9 cellular contexts compared by ENCODE assay signal in the genomic region with DNA sequence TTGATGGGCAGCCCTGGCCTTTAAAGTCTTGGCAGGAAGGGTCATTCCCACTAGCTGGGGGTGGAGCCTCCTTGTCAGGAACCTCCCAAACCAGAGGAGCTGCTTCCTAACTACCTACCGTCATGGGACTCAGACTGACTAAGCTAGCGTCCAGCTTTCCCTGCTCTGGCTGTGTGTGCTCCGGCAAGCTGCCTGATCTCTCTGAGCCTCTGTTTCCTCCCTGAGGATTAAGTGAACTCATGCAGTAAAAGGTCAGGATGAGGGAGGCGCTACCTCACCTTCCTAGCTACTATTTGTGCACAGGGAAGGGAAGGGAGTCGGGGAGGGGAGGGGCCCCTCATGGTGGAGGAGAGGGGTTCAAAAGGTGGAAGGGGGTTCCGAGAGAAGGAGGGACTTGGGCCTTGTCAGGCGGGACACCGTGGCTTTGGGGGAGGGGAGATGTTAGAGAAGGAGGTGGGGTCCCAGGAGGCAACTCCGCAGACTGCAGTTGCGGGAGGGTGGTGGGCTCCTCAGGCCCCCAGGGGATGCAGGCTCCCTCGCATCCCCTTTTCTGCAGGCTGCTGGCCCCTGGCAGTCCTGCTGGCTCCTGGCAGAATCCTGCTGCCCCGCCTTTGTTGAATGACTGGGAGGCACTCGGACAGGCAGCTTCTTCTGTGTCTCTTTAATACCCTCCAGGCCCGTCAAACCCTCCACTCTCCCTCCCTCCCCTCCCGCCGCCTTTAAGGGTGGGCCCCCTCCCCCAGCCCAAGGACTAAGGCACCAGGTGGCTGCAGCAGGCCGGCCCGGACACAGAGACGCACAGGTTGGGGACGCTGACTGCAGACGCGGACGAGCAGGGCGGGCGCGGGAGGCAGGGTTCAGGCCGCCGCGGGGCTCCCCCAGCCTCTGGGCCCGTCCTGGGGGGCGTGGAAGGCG. TPM values are rescaled to one million over a fixed set of nuclear protein-coding genes. Genes with fewer than 3 reads are reported as not detected.
DNase-seq lines count a peak whose midpoint lies in the region; ATAC-seq, FAIRE-seq and TF ChIP-seq lines count a peak whose summit lies in the region.
"Had no signal": no experiment of that assay in that cellular context is flagged by ENCODE, and none has a peak within 500 bp of the region (broad histone marks: within the 10 kb centered on the region; RNA-seq: fewer than 3 reads in every experiment).

No MANE protein-coding gene starts in this region.

- H3K9me3 ChIP-seq in GM12878 (replicated peaks; ENCODE audit: control insufficient read depth, insufficient read depth, low read length) (no peaks in the 10 kb centered on the region), keratinocyte (ENCODE audit: control insufficient read depth, low read depth, low read length) (no peaks in the 10 kb centered on the region), testis (no peaks in the 10 kb centered on the region)

- SMC1A ChIA-PET in GM12878 (lab: Charles Lee; ENCODE audit: uncharacterized antibody, unreplicated experiment) = interaction anchor here (0.6 to 3.0 kb wide), 8 partner anchors 14 to 163 kb away, joined by 3 to 27 read pairs (median 4); a partner anchor contains a TSS

- ATAC-seq in GM12878 (peak; percentile 58), HG02588 (IDR thresholded peaks at IDR 0.05; ENCODE audit: unreplicated experiment) (no peak)

- TF ChIP-seq EP300 in GM12878 (IDR thresholded peaks at IDR 0.05; ENCODE audit: borderline replicate concordance in 1 of 2, control insufficient read depth in 1 of 2, low read depth in 2 of 2, low read length in 2 of 2) = no peak

- peaks cover 0 to 9% of the 10 kb centered on the region in 2 experiments; a peak in 1 of 4 replicates for H3K27me3 ChIP-seq in GM12878 (replicated peaks in 1 of 2; ENCODE audit: control insufficient read depth in 2 of 2, insufficient read depth in 2 of 2, low read length in 1 of 2)
- peaks cover 45% of the 10 kb centered on the region for H3K27me3 ChIP-seq in keratinocyte (ENCODE audit: control insufficient read depth, extremely low read depth, insufficient read depth, low read length)
- no peaks in the 10 kb centered on the region for H3K27me3 ChIP-seq in testis

- TF ChIP-seq POLR2A in GM12878 (IDR thresholded peaks at IDR 0.05; ENCODE audit: low read depth, low read length) (no peak), testis (IDR thresholded peaks at IDR 0.05) (no peak)

- peaks cover 11% of the 10 kb centered on the region for H3K4me1 Mint-ChIP-seq in activated CD4-positive, alpha-beta T cell treated with anti-CD3 and anti-CD28 coated beads, Interleukin-2, amount 10 ng/mL, durations not matched to agents 24 days and 14 days

- TF ChIP-seq CTCF in GM12878 (IDR thresholded peaks at IDR 0.05 in 2 of 3, conservative IDR thresholded peaks at IDR 0.05 in 1 of 3; ENCODE audit: control insufficient read depth in 2 of 3, extremely low read depth in 1 of 3, insufficient read depth in 1 of 3, low read depth in 3 of 3, low read length in 3 of 3) (no peak), keratinocyte (optimal IDR thresholded peaks at IDR 0.05 in 1 of 3, IDR thresholded peaks at IDR 0.05 in 1 of 3, conservative IDR thresholded peaks at IDR 0.05 in 1 of 3; ENCODE audit: extremely low read depth in 1 of 3, insufficient read depth in 2 of 3, low read length in 3 of 3) (no peak), testis (IDR thresholded peaks at IDR 0.05) (no peak)

- no peaks in the 10 kb centered on the region for H4K20me1 ChIP-seq in GM12878 (ENCODE audit: control insufficient read depth, insufficient read depth)
- no peaks in the 10 kb centered on the region for H4K20me1 ChIP-seq in keratinocyte (ENCODE audit: control insufficient read depth, extremely low read depth, insufficient read depth, low read length)

- 14% methylated on average over 23 of the region's 32 CpGs for WGBS in GM12878 (ENCODE audit: insufficient coverage, insufficient replicate concordance, low lambda C conversion rate, missing lambda C conversion rate)
- 3 to 9% methylated on average over 17 to 26 of the region's 32 CpGs for WGBS in testis, 2 donors

- H3K4me1 ChIP-seq in GM12878 (ENCODE audit: control insufficient read depth, insufficient read depth, low read length) (peaks cover 10% of the 10 kb centered on the region), keratinocyte (ENCODE audit: control insufficient read depth, extremely low read depth, insufficient read depth, low read length) (peaks cover 2% of the 10 kb centered on the region), testis (peaks cover 18% of the 10 kb centered on the region)

- H3K4me3 Mint-ChIP-seq in activated CD4-positive, alpha-beta T cell treated with anti-CD3 and anti-CD28 coated beads, Interleukin-2, amount 10 ng/mL, durations not matched to agents 24 days and 14 days = peak overlapping the region; percentile 35

- intact Hi-C loops in activated CD4-positive, alpha-beta T cell treated with anti-CD3 and anti-CD28 coated beads, Interleukin-2, amount 10 ng/mL, durations not matched to agents 24 days and 14 days (cut with micrococcal nuclease) = no loop called here
- intact Hi-C loops in GM12878 (cut with micrococcal nuclease; ENCODE audit: unreplicated experiment) = no loop called here
- intact Hi-C loops in testis (cut with DNase I; ENCODE audit: low total_unique reads) = no loop called here

- H3K9ac ChIP-seq in GM12878 (ENCODE audit: control insufficient read depth, insufficient read depth, low read length) (no peak overlapping the region), keratinocyte (ENCODE audit: control insufficient read depth, extremely low read depth, insufficient read depth, low read length) (no peak overlapping the region)

- RAD21 ChIA-PET in GM12878 (lab: Charles Lee; ENCODE audit: unreplicated experiment) = interaction anchor here (1.0 to 2.4 kb wide), 7 partner anchors 8 to 92 kb away, joined by 3 to 14 read pairs (median 4); a partner anchor contains a TSS

- H3K79me2 ChIP-seq in GM12878 (ENCODE audit: control insufficient read depth, insufficient read depth, low read length) = no peaks in the 10 kb centered on the region
- no peaks in the 10 kb centered on the region for H3K79me2 ChIP-seq in keratinocyte (ENCODE audit: control insufficient read depth, insufficient read depth, low read length)

- no peaks in the 10 kb centered on the region for H3K9me3 Mint-ChIP-seq in activated CD4-positive, alpha-beta T cell treated with anti-CD3 and anti-CD28 coated beads, Interleukin-2, amount 10 ng/mL, durations not matched to agents 24 days and 14 days

- no peaks in the 10 kb centered on the region for H3K36me3 Mint-ChIP-seq in activated CD4-positive, alpha-beta T cell treated with anti-CD3 and anti-CD28 coated beads, Interleukin-2, amount 10 ng/mL, durations not matched to agents 24 days and 14 days (ENCODE audit: low read depth)

- H3K4me2 ChIP-seq in GM12878 (ENCODE audit: control insufficient read depth, insufficient read depth) (peak overlapping the region; percentile 81), keratinocyte (ENCODE audit: control insufficient read depth, extremely low read depth, insufficient read depth, low read depth, low read length) (peak overlapping the region; percentile 74)

- POLR2A ChIA-PET in GM12878 (lab: Charles Lee) = interaction anchor here (0.6 to 1.4 kb wide), 5 partner anchors 9 to 363 kb away, joined by 3 to 6 read pairs (median 3); a partner anchor contains a TSS

- CTCF ChIA-PET in GM12878 (lab: Yijun Ruan, JAX) = interaction anchor here (0.6 to 13.1 kb wide), 8 partner anchors 11 to 174 kb away, joined by 3 to 307 read pairs (median 4); a partner anchor contains a TSS

- DNase-seq in activated CD4-positive, alpha-beta T cell treated with anti-CD3 and anti-CD28 coated beads, Interleukin-2, amount 10 ng/mL, durations not matched to agents 24 days and 14 days = no peak
- no peak for DNase-seq in activated CD4-positive, alpha-beta T cell treated with anti-CD3 and anti-CD28 coated beads, Interleukin-2, amount 50 U/mL, for 48 hours
- peak; percentile 67 for DNase-seq in M059J (ENCODE audit: low read depth)
- no peak for DNase-seq in GM12878 (ENCODE audit: low read depth, low spot score)
- no peak for DNase-seq in keratinocyte (ENCODE audit: low read depth, low spot score)
- DNase-seq in testis = no peak
- no peak for DNase-seq in cerebellar nuclear complex (lab: John Stamatoyannopoulos, UW)

- no peak overlapping the region for H3K27ac Mint-ChIP-seq in activated CD4-positive, alpha-beta T cell treated with anti-CD3 and anti-CD28 coated beads, Interleukin-2, amount 10 ng/mL, durations not matched to agents 24 days and 14 days

- no peaks in the 10 kb centered on the region for H3K9me1 ChIP-seq in keratinocyte (ENCODE audit: control insufficient read depth, extremely low read depth, insufficient read depth, low read length)

- H3K36me3 ChIP-seq in GM12878 (ENCODE audit: control insufficient read depth in 2 of 2, insufficient read depth in 2 of 2, low read length in 1 of 2) = no peaks in the 10 kb centered on the region
- no peaks in the 10 kb centered on the region for H3K36me3 ChIP-seq in keratinocyte (ENCODE audit: control insufficient read depth in 2 of 2, extremely low read depth in 1 of 2, insufficient read depth in 2 of 2, low read length in 2 of 2)
- H3K36me3 ChIP-seq in testis (ENCODE audit: low read depth, missing control alignments) = no peaks in the 10 kb centered on the region

- H3K27me3 Mint-ChIP-seq in activated CD4-positive, alpha-beta T cell treated with anti-CD3 and anti-CD28 coated beads, Interleukin-2, amount 10 ng/mL, durations not matched to agents 24 days and 14 days = peaks cover 40% of the 10 kb centered on the region

- TF ChIP-seq RAD21 in GM12878 (IDR thresholded peaks at IDR 0.05; ENCODE audit: insufficient read depth, low read depth, low read length) = no peak

- H3K27ac ChIP-seq in GM12878 (ENCODE audit: control insufficient read depth, insufficient read depth) (no peak overlapping the region), keratinocyte (ENCODE audit: control insufficient read depth, insufficient read depth, low read length) (no peak overlapping the region), testis (no peak overlapping the region)

- dilution Hi-C loops in keratinocyte (cut with MboI; ENCODE audit: extremely low pct_ligation_motif_present, low sequenced_read_pairs) = no loop called here

- H2AFZ ChIP-seq in GM12878 (ENCODE audit: control insufficient read depth, low read depth, low read length) (peak overlapping the region; percentile 77), keratinocyte (ENCODE audit: control insufficient read depth, low read length) (peak overlapping the region; percentile 20)

- FAIRE-seq in GM12878 (lab: Jason Lieb, UNC) = no peak
- FAIRE-seq in keratinocyte (lab: Jason Lieb, UNC) = no peak
- FAIRE-seq: endometrium had no signal

- H3K4me3 ChIP-seq in GM12878 = peak overlapping the region; percentile 53
- peak overlapping the region; percentile 36 to 52 (median 44) for H3K4me3 ChIP-seq in keratinocyte (ENCODE audit: control insufficient read depth in 2 of 3, extremely low read depth in 1 of 3, insufficient read depth in 2 of 3, low read depth in 1 of 3, low read length in 3 of 3)
- H3K4me3 ChIP-seq in testis = peak overlapping the region; percentile 51 to 64

- in situ Hi-C loops in GM12878 (cut with MboI) = no loop called here

- no TSS peak for BruUV-seq in GM12878 (replicated peaks; lab: Mats Ljungman, UMichigan)

RNA-seq across cellular contexts. Expression of a gene that starts 9.6 kb away (rescaled TPM):
- total RNA-seq in activated CD4-positive, alpha-beta T cell treated with anti-CD3 and anti-CD28 coated beads, Interleukin-2, amount 10 ng/mL, durations not matched to agents 24 days and 14 days = not detected in 2 replicates
- 0.91 and 3.2 TPM in 2 replicates for total RNA-seq in M059J (2014; rRNA removed; shearing (Covaris generic))
- total RNA-seq in GM12878 (2013; cell fraction: nucleolus; rRNA removed) = 2.3 TPM in 2 replicates
- total RNA-seq in GM12878 (2014; rRNA removed) (1.4 and 3.0 TPM in 2 replicates), GM12878 (2014; rRNA removed; fragmentation: Illumina TruSeq; extraction: Trizol) (0.67 and 0.83 TPM in 2 replicates), GM12878 (2021) (2.5 and 3.2 TPM in 2 replicates), testis (100 to 1,000 TPM; 175 to 274 TPM)
- polyA plus RNA-seq in GM12878 (2011; ENCODE audit: low read depth) = 0.35 TPM
- polyA plus RNA-seq in GM12878 (2011; rRNA removed) (0.89 and 1.8 TPM in 2 replicates), GM12878 (2014; fragmentation: Illumina TruSeq; extraction: Trizol) (0.22 TPM in 1 of 2 replicates, not detected in the other), GM12878 (2014; fragmentation: Nextera tagmentation; extraction: Ambion mirVana) (under 1 TPM in 1 of 2 experiments, not detected in 1; 0.06 TPM), GM12878 (2014; rRNA removed) (2.4 and 3.0 TPM in 2 replicates), GM12878 (2016; fragmentation: Nextera tagmentation; extraction: Ambion mirVana) (under 1 TPM; 0.16 to 0.33 TPM), keratinocyte (not detected in 3 replicates), testis (ENCODE audit: insufficient read depth, low read depth, low replicate concordance) (182 TPM)
- 2.3 and 3.7 TPM in 2 replicates for polyA plus RNA-seq in GM12878 (2011; cell fraction: cytosol; rRNA removed)
- polyA plus RNA-seq in GM12878 (2011; cell fraction: nucleus; rRNA removed) = 2.5 and 3.0 TPM in 2 replicates
- 0.72 and 0.93 TPM in 2 replicates for polyA plus RNA-seq in GM12878 (2012)
- 0.88 and 1.6 TPM in 2 replicates for polyA minus RNA-seq in GM12878 (2011; rRNA and poly(A)+ RNA removed)
- not detected in 2 replicates for polyA minus RNA-seq in GM12878 (2011; cell fraction: cytosol; rRNA and poly(A)+ RNA removed)
- 1.2 and 1.5 TPM in 2 replicates for polyA minus RNA-seq in GM12878 (2011; cell fraction: nucleus; rRNA and poly(A)+ RNA removed)
- not detected for polyA plus RNA-seq in keratinocyte (2011; ENCODE audit: low read depth)
- polyA plus RNA-seq in keratinocyte (2011; cell fraction: cytosol; rRNA removed) = not detected in 2 replicates
- polyA plus RNA-seq in keratinocyte (2011; cell fraction: nucleus; rRNA removed) = not detected in 2 replicates
- 0.21 TPM in 1 of 2 replicates, not detected in the other for polyA plus RNA-seq in keratinocyte (2012; ENCODE audit: low replicate concordance)
- not detected in 3 replicates for polyA minus RNA-seq in keratinocyte
- polyA minus RNA-seq in keratinocyte (2011; cell fraction: cytosol; rRNA and poly(A)+ RNA removed) = not detected
- not detected in 2 replicates for polyA minus RNA-seq in keratinocyte (2011; cell fraction: nucleus; rRNA and poly(A)+ RNA removed)

RNA-seq across cellular contexts. Expression of a gene that starts 9.7 kb away (rescaled TPM):
- total RNA-seq in activated CD4-positive, alpha-beta T cell treated with anti-CD3 and anti-CD28 coated beads, Interleukin-2, amount 10 ng/mL, durations not matched to agents 24 days and 14 days = not detected in 2 replicates
- total RNA-seq in M059J (2014; rRNA removed; shearing (Covaris generic)) = not detected in 2 replicates
- 2.4 and 3.1 TPM in 2 replicates for total RNA-seq in GM12878 (2013; cell fraction: nucleolus; rRNA removed)
- total RNA-seq in GM12878 (2014; rRNA removed) (0.17 TPM in 1 of 2 replicates, not detected in the other), GM12878 (2014; rRNA removed; fragmentation: Illumina TruSeq; extraction: Trizol) (0.04 and 0.09 TPM in 2 replicates), GM12878 (2021) (0.08 and 0.21 TPM in 2 replicates), testis (10 to 100 TPM in 1 of 2 donors, 1 to 10 TPM in 1; 8.7 to 19.1 TPM)
- polyA plus RNA-seq in GM12878 (2011; ENCODE audit: low read depth) = 0.10 TPM
- polyA plus RNA-seq in GM12878 (2011; rRNA removed) (0.62 and 0.77 TPM in 2 replicates), GM12878 (2014; fragmentation: Illumina TruSeq; extraction: Trizol) (0.14 and 0.15 TPM in 2 replicates), GM12878 (2014; fragmentation: Nextera tagmentation; extraction: Ambion mirVana) (under 1 TPM in 1 of 2 experiments, not detected in 1; 0.03 TPM), GM12878 (2014; rRNA removed) (0.14 and 0.22 TPM in 2 replicates), GM12878 (2016; fragmentation: Nextera tagmentation; extraction: Ambion mirVana) (under 1 TPM in 1 of 2 experiments, not detected in 1; 0.08 TPM), keratinocyte (0.10 to 0.13 TPM in 2 of 3 replicates, not detected in the other), testis (ENCODE audit: insufficient read depth, low read depth, low replicate concordance) (32.7 TPM)
- 0.39 and 0.45 TPM in 2 replicates for polyA plus RNA-seq in GM12878 (2011; cell fraction: cytosol; rRNA removed)
- polyA plus RNA-seq in GM12878 (2011; cell fraction: nucleus; rRNA removed) = 2.3 and 2.4 TPM in 2 replicates
- 0.21 and 0.28 TPM in 2 replicates for polyA plus RNA-seq in GM12878 (2012)
- 1.1 and 1.4 TPM in 2 replicates for polyA minus RNA-seq in GM12878 (2011; rRNA and poly(A)+ RNA removed)
- polyA minus RNA-seq in GM12878 (2011; cell fraction: cytosol; rRNA and poly(A)+ RNA removed) = not detected in 2 replicates
- polyA minus RNA-seq in GM12878 (2011; cell fraction: nucleus; rRNA and poly(A)+ RNA removed) = 0.60 and 1.4 TPM in 2 replicates
- not detected for polyA plus RNA-seq in keratinocyte (2011; ENCODE audit: low read depth)
- polyA plus RNA-seq in keratinocyte (2011; cell fraction: cytosol; rRNA removed) = 0.05 and 0.09 TPM in 2 replicates
- polyA plus RNA-seq in keratinocyte (2011; cell fraction: nucleus; rRNA removed) = 0.31 and 0.32 TPM in 2 replicates
- 0.05 and 0.08 TPM in 2 replicates for polyA plus RNA-seq in keratinocyte (2012; ENCODE audit: low replicate concordance)
- polyA minus RNA-seq in keratinocyte = not detected in 3 replicates
- polyA minus RNA-seq in keratinocyte (2011; cell fraction: cytosol; rRNA and poly(A)+ RNA removed) = not detected
- not detected in 2 replicates for polyA minus RNA-seq in keratinocyte (2011; cell fraction: nucleus; rRNA and poly(A)+ RNA removed)

RNA-seq across cellular contexts. Expression of a gene that starts 15.3 kb away (rescaled TPM):
- total RNA-seq in activated CD4-positive, alpha-beta T cell treated with anti-CD3 and anti-CD28 coated beads, Interleukin-2, amount 10 ng/mL, durations not matched to agents 24 days and 14 days = not detected in 2 replicates
- 0.12 TPM in 1 of 2 replicates, not detected in the other for total RNA-seq in M059J (2014; rRNA removed; shearing (Covaris generic))
- total RNA-seq in GM12878 (2013; cell fraction: nucleolus; rRNA removed) = not detected in 2 replicates
- total RNA-seq in GM12878 (2014; rRNA removed) (not detected in 2 replicates), GM12878 (2014; rRNA removed; fragmentation: Illumina TruSeq; extraction: Trizol) (not detected in 2 replicates), GM12878 (2021) (not detected in 2 replicates), testis (1 to 10 TPM; 4.3 to 4.4 TPM)
- polyA plus RNA-seq in GM12878 (2011; ENCODE audit: low read depth) = not detected
- polyA plus RNA-seq in GM12878 (2011; rRNA removed) (not detected in 2 replicates), GM12878 (2014; fragmentation: Illumina TruSeq; extraction: Trizol) (not detected in 2 replicates), GM12878 (2014; fragmentation: Nextera tagmentation; extraction: Ambion mirVana) (not detected), GM12878 (2014; rRNA removed) (not detected in 2 replicates), GM12878 (2016; fragmentation: Nextera tagmentation; extraction: Ambion mirVana) (not detected), keratinocyte (not detected in 3 replicates), testis (ENCODE audit: insufficient read depth, low read depth, low replicate concordance) (10.0 TPM)
- polyA plus RNA-seq in GM12878 (2011; cell fraction: cytosol; rRNA removed) = not detected in 2 replicates
- polyA plus RNA-seq in GM12878 (2011; cell fraction: nucleus; rRNA removed) = not detected in 2 replicates
- not detected in 2 replicates for polyA plus RNA-seq in GM12878 (2012)
- polyA minus RNA-seq in GM12878 (2011; rRNA and poly(A)+ RNA removed) = not detected in 2 replicates
- polyA minus RNA-seq in GM12878 (2011; cell fraction: cytosol; rRNA and poly(A)+ RNA removed) = not detected in 2 replicates
- not detected in 2 replicates for polyA minus RNA-seq in GM12878 (2011; cell fraction: nucleus; rRNA and poly(A)+ RNA removed)
- polyA plus RNA-seq in keratinocyte (2011; ENCODE audit: low read depth) = not detected
- polyA plus RNA-seq in keratinocyte (2011; cell fraction: cytosol; rRNA removed) = not detected in 2 replicates
- not detected in 2 replicates for polyA plus RNA-seq in keratinocyte (2011; cell fraction: nucleus; rRNA removed)
- polyA plus RNA-seq in keratinocyte (2012; ENCODE audit: low replicate concordance) = not detected in 2 replicates
- not detected in 3 replicates for polyA minus RNA-seq in keratinocyte
- not detected for polyA minus RNA-seq in keratinocyte (2011; cell fraction: cytosol; rRNA and poly(A)+ RNA removed)
- polyA minus RNA-seq in keratinocyte (2011; cell fraction: nucleus; rRNA and poly(A)+ RNA removed) = not detected in 2 replicates

RNA-seq across cellular contexts. Expression of a gene that starts 41.5 kb away (rescaled TPM):
- total RNA-seq in activated CD4-positive, alpha-beta T cell treated with anti-CD3 and anti-CD28 coated beads, Interleukin-2, amount 10 ng/mL, durations not matched to agents 24 days and 14 days = 0.26 and 0.28 TPM in 2 replicates
- total RNA-seq in M059J (2014; rRNA removed; shearing (Covaris generic)) = 0.15 and 0.44 TPM in 2 replicates
- 0.19 and 0.24 TPM in 2 replicates for total RNA-seq in GM12878 (2013; cell fraction: nucleolus; rRNA removed)
- total RNA-seq in GM12878 (2014; rRNA removed) = 0.28 and 0.44 TPM in 2 replicates
- 0.18 and 0.23 TPM in 2 replicates for total RNA-seq in GM12878 (2014; rRNA removed; fragmentation: Illumina TruSeq; extraction: Trizol)
- total RNA-seq in GM12878 (2021) = 0.58 and 0.67 TPM in 2 replicates
- not detected for polyA plus RNA-seq in GM12878 (2011; ENCODE audit: low read depth)
- 0.06 and 0.07 TPM in 2 replicates for polyA plus RNA-seq in GM12878 (2011; rRNA removed)
- polyA plus RNA-seq in GM12878 (2011; cell fraction: cytosol; rRNA removed) = 0.03 and 0.05 TPM in 2 replicates
- 0.33 and 0.89 TPM in 2 replicates for polyA plus RNA-seq in GM12878 (2011; cell fraction: nucleus; rRNA removed)
- polyA plus RNA-seq in GM12878 (2012) = 0.12 and 0.25 TPM in 2 replicates
- 0.08 and 0.09 TPM in 2 replicates for polyA plus RNA-seq in GM12878 (2014; fragmentation: Illumina TruSeq; extraction: Trizol)
- polyA plus RNA-seq in GM12878 (2014; fragmentation: Nextera tagmentation; extraction: Ambion mirVana) = under 1 TPM in 1 of 2 experiments, not detected in 1; 0.04 TPM
- polyA plus RNA-seq in GM12878 (2014; rRNA removed) = 0.47 and 0.80 TPM in 2 replicates
- under 1 TPM; 0.15 to 0.24 TPM for polyA plus RNA-seq in GM12878 (2016; fragmentation: Nextera tagmentation; extraction: Ambion mirVana)
- 0.07 and 0.36 TPM in 2 replicates for polyA minus RNA-seq in GM12878 (2011; rRNA and poly(A)+ RNA removed)
- not detected in 2 replicates for polyA minus RNA-seq in GM12878 (2011; cell fraction: cytosol; rRNA and poly(A)+ RNA removed)
- polyA minus RNA-seq in GM12878 (2011; cell fraction: nucleus; rRNA and poly(A)+ RNA removed) = 0.12 and 0.38 TPM in 2 replicates
- polyA plus RNA-seq in keratinocyte = 0.02 to 0.05 TPM in 2 of 3 replicates, not detected in the other
- polyA plus RNA-seq in keratinocyte (2011; ENCODE audit: low read depth) = not detected
- polyA plus RNA-seq in keratinocyte (2011; cell fraction: cytosol; rRNA removed) = not detected in 2 replicates
- 0.06 and 0.07 TPM in 2 replicates for polyA plus RNA-seq in keratinocyte (2011; cell fraction: nucleus; rRNA removed)
- polyA plus RNA-seq in keratinocyte (2012; ENCODE audit: low replicate concordance) = 0.07 TPM in 1 of 2 replicates, not detected in the other
- not detected in 3 replicates for polyA minus RNA-seq in keratinocyte
- not detected for polyA minus RNA-seq in keratinocyte (2011; cell fraction: cytosol; rRNA and poly(A)+ RNA removed)
- 0.31 TPM in 1 of 2 replicates, not detected in the other for polyA minus RNA-seq in keratinocyte (2011; cell fraction: nucleus; rRNA and poly(A)+ RNA removed)
- 1 to 10 TPM; 1.2 to 1.3 TPM for total RNA-seq in testis
- polyA plus RNA-seq in testis (ENCODE audit: insufficient read depth, low read depth, low replicate concordance) = 1.6 TPM

Comparison
In these comparisons a context has a peak if more than half of its experiments do, and no peak if none do; other contexts are left out.
1. RNA of a gene that starts 9.6 kb away (total RNA-seq): 175 to 274 TPM in testis; 0.67 to 3.2 TPM in GM12878, 0.91 to 3.2 TPM in M059J and not detected in activated CD4-positive, alpha-beta T cell treated with anti-CD3 and anti-CD28 coated beads, Interleukin-2, amount 10 ng/mL, durations not matched to agents 24 days and 14 days; every median in the first group is over 10 times any median in the second.
2. Peak in every context shown above with its lines, with median percentiles within 50 percentile points of each other: H3K4me3 ChIP-seq.